In genomic region chr6:166798652-166799051, GRCh38 we compare ENCODE assay signal across 23 cellular contexts.
"Had no signal": no experiment of that assay in that cellular context is flagged by ENCODE, and none has a peak within 500 bp of the region (broad histone marks: within the 10 kb centered on the region; RNA-seq: fewer than 3 reads in every experiment).

No MANE protein-coding gene starts in this region.

- H3K4me3 ChIP-seq: colonic mucosa, esophagus muscularis mucosa, ovary, psoas muscle, skin epidermis, spleen, testis, tibial artery, upper lobe of left lung had no signal

- H3K4me1 Mint-ChIP-seq: immature natural killer cell; naive thymus-derived CD8-positive, alpha-beta T cell; nephron progenitor cell; stimulated activated memory B cell treated with anti-CD40 and anti-IgM and Interleukin-4, amounts not matched to agents 10 μg/mL and 1 μg/mL and 100 μg/mL, for 72 hours had no signal

- H3K4me1 ChIP-seq: colonic mucosa, esophagus muscularis mucosa, foreskin keratinocyte, psoas muscle, spleen, testis, tibial artery, upper lobe of left lung had no signal

- H3K27ac ChIP-seq: colonic mucosa, esophagus muscularis mucosa, foreskin keratinocyte, ovary, psoas muscle, skin epidermis, spleen, testis, tibial artery, upper lobe of left lung had no signal

- H3K4me3 Mint-ChIP-seq: dendritic cell treated with granulocyte-macrophage colony-stimulating factor and Interleukin-4, amounts not matched to agents 40 ng/mL and 50 ng/mL, for 4 days; immature natural killer cell; naive thymus-derived CD8-positive, alpha-beta T cell; nephron progenitor cell; stimulated activated memory B cell treated with anti-CD40 and anti-IgM and Interleukin-4, amounts not matched to agents 10 μg/mL and 1 μg/mL and 100 μg/mL, for 72 hours had no signal

- H3K27ac Mint-ChIP-seq: dendritic cell treated with granulocyte-macrophage colony-stimulating factor and Interleukin-4, amounts not matched to agents 40 ng/mL and 50 ng/mL, for 4 days; immature natural killer cell; naive thymus-derived CD8-positive, alpha-beta T cell; nephron progenitor cell; stimulated activated memory B cell treated with anti-CD40 and anti-IgM and Interleukin-4, amounts not matched to agents 10 μg/mL and 1 μg/mL and 100 μg/mL, for 72 hours had no signal

- DNase-seq: colonic mucosa; effector memory CD4-positive, alpha-beta T cell; foreskin keratinocyte; immature natural killer cell; mesendoderm; naive thymus-derived CD8-positive, alpha-beta T cell; nephron progenitor cell; occipital lobe; ovary; posterior cingulate gyrus; psoas muscle; right cardiac atrium; spleen; stimulated activated CD4-positive, alpha-beta T cell treated with anti-CD3 and anti-CD28 coated beads, Interleukin-4, amount 100 ng/mL, for 4 hours; stimulated activated naive CD8-positive, alpha-beta T cell treated with anti-CD3 and anti-CD28 coated beads, Interleukin-15, Interleukin-2, amounts not matched to agents 100 U/mL and 50 U/mL, for 24 hours; testis; tibial artery had no signal

- ATAC-seq: foreskin keratinocyte; left lobe of liver; naive thymus-derived CD8-positive, alpha-beta T cell; psoas muscle; right cardiac atrium; stimulated activated memory B cell treated with anti-CD40 and anti-IgM and Interleukin-4, amounts not matched to agents 10 μg/mL and 1 μg/mL and 100 μg/mL, for 72 hours; stimulated activated naive CD8-positive, alpha-beta T cell treated with anti-CD3 and anti-CD28 coated beads, Interleukin-15, Interleukin-2, amounts not matched to agents 100 U/mL and 50 U/mL, for 24 hours had no signal

- H3K36me3 Mint-ChIP-seq: immature natural killer cell; naive thymus-derived CD8-positive, alpha-beta T cell; stimulated activated memory B cell treated with anti-CD40 and anti-IgM and Interleukin-4, amounts not matched to agents 10 μg/mL and 1 μg/mL and 100 μg/mL, for 72 hours had no signal

- H3K36me3 ChIP-seq: colonic mucosa, esophagus muscularis mucosa, ovary, spleen, tibial artery, upper lobe of left lung had no signal

- H3K27me3 ChIP-seq: colonic mucosa, esophagus muscularis mucosa, foreskin keratinocyte, ovary, spleen, testis, tibial artery, upper lobe of left lung had no signal

- H3K9me3 Mint-ChIP-seq: dendritic cell treated with granulocyte-macrophage colony-stimulating factor and Interleukin-4, amounts not matched to agents 40 ng/mL and 50 ng/mL, for 4 days; immature natural killer cell; naive thymus-derived CD8-positive, alpha-beta T cell; nephron progenitor cell; stimulated activated memory B cell treated with anti-CD40 and anti-IgM and Interleukin-4, amounts not matched to agents 10 μg/mL and 1 μg/mL and 100 μg/mL, for 72 hours had no signal

- H3K27me3 Mint-ChIP-seq: naive thymus-derived CD8-positive, alpha-beta T cell; stimulated activated memory B cell treated with anti-CD40 and anti-IgM and Interleukin-4, amounts not matched to agents 10 μg/mL and 1 μg/mL and 100 μg/mL, for 72 hours had no signal
